ENCODE assay signal across 8 cellular contexts in genomic region chr1:212012034-212012740, GRCh38. TPM values are rescaled to one million over a fixed set of nuclear protein-coding genes. Genes with fewer than 3 reads are reported as not detected.
DNase-seq lines count a peak whose midpoint lies in the region; ATAC-seq lines count a peak whose summit lies in the region.

No MANE protein-coding gene starts in this region.

- POLR2A ChIA-PET in activated CD4-positive, alpha-beta memory T cell treated with anti-CD3 and anti-CD28 coated beads for 36 hours (lab: Charles Lee): no interaction called here

- 74% methylated on average over 5 of the region's 7 CpGs for WGBS in mesenchymal stem cell

- ATAC-seq in GM18867 (IDR thresholded peaks at IDR 0.05; ENCODE audit: unreplicated experiment): peak; percentile 88
- peak; percentile 86 for ATAC-seq in HG03175 (IDR thresholded peaks at IDR 0.05; ENCODE audit: unreplicated experiment)

- H3K27me3 ChIP-seq in effector memory CD4-positive, alpha-beta T cell (replicated peaks; ENCODE audit: control insufficient read depth, insufficient read depth, low read length, poor library complexity, severe bottlenecking): no peaks in the 10 kb centered on the region
- no peaks in the 10 kb centered on the region for H3K27me3 ChIP-seq in mesenchymal stem cell (ENCODE audit: control insufficient read depth in 1 of 2, insufficient read depth in 1 of 2, low read length in 2 of 2)

- peaks cover 11% of the 10 kb centered on the region for H3K79me1 ChIP-seq in mesenchymal stem cell (replicated peaks; ENCODE audit: low read length, poor library complexity, severe bottlenecking)

- no peak overlapping the region for H4K91ac ChIP-seq in mesenchymal stem cell (ENCODE audit: low read length)

- H3K9me3 ChIP-seq in effector memory CD4-positive, alpha-beta T cell (ENCODE audit: control insufficient read depth, low read length): no peaks in the 10 kb centered on the region
- H3K9me3 ChIP-seq in mesenchymal stem cell (ENCODE audit: control insufficient read depth, low read length): no peaks in the 10 kb centered on the region

- H3K27ac Mint-ChIP-seq in activated CD4-positive, alpha-beta memory T cell treated with anti-CD3 and anti-CD28 coated beads for 36 hours: no peak overlapping the region

- H3K4me3 Mint-ChIP-seq in activated CD4-positive, alpha-beta memory T cell treated with anti-CD3 and anti-CD28 coated beads for 36 hours: no peak overlapping the region

- H3K27me3 Mint-ChIP-seq in activated CD4-positive, alpha-beta memory T cell treated with anti-CD3 and anti-CD28 coated beads for 36 hours: no peaks in the 10 kb centered on the region

- H3K14ac ChIP-seq in mesenchymal stem cell (ENCODE audit: low read length in 2 of 2): no peak overlapping the region

- no peak overlapping the region for H4K8ac ChIP-seq in mesenchymal stem cell (ENCODE audit: low read length)

- no peak overlapping the region for H3K27ac ChIP-seq in effector memory CD4-positive, alpha-beta T cell (ENCODE audit: insufficient read depth, low read length, poor library complexity, severe bottlenecking)
- no peak overlapping the region for H3K27ac ChIP-seq in mesenchymal stem cell (ENCODE audit: low read length, poor library complexity, severe bottlenecking)

- H3K4ac ChIP-seq in mesenchymal stem cell (ENCODE audit: low read depth in 1 of 2, low read length in 2 of 2): no peak overlapping the region

- H2BK5ac ChIP-seq in mesenchymal stem cell (ENCODE audit: low read depth, low read length, poor library complexity, severe bottlenecking): no peak overlapping the region

- no peak overlapping the region for H3K4me2 ChIP-seq in mesenchymal stem cell (ENCODE audit: low read length, poor library complexity, severe bottlenecking)

- H3K4me1 Mint-ChIP-seq in activated CD4-positive, alpha-beta memory T cell treated with anti-CD3 and anti-CD28 coated beads for 36 hours (ENCODE audit: low read depth): no peaks in the 10 kb centered on the region

- peaks cover 9% of the 10 kb centered on the region for H3K36me3 Mint-ChIP-seq in activated CD4-positive, alpha-beta memory T cell treated with anti-CD3 and anti-CD28 coated beads for 36 hours

- H2BK120ac ChIP-seq in mesenchymal stem cell (ENCODE audit: low read depth, low read length): no peak overlapping the region

- no peak overlapping the region for H3K18ac ChIP-seq in mesenchymal stem cell (ENCODE audit: low read depth in 1 of 2, low read length in 2 of 2)

- H2AK5ac ChIP-seq in mesenchymal stem cell (ENCODE audit: low read length, severe bottlenecking): no peak overlapping the region

- H2AFZ ChIP-seq in mesenchymal stem cell (ENCODE audit: low read depth, low read length): no peak overlapping the region

- no peak overlapping the region for H2BK12ac ChIP-seq in mesenchymal stem cell (ENCODE audit: low read length in 2 of 2)

- DNase-seq in AG20443 (ENCODE audit: low spot score) (peak; percentile 87), NCI-H510A (lab: John Stamatoyannopoulos, UW) (peak; percentile 36), mesenchymal stem cell (peak; percentile 73)
- peak; percentile 78 for DNase-seq in activated CD4-positive, alpha-beta memory T cell treated with anti-CD3 and anti-CD28 coated beads for 36 hours
- DNase-seq in effector memory CD4-positive, alpha-beta T cell: peak; percentile 15 to 41 (median 16)
- peak; percentile 11 to 34 for DNase-seq in stimulated activated CD8-positive, alpha-beta memory T cell treated with anti-CD3 and anti-CD28 coated beads, Interleukin-4, amount 100 ng/mL, for 4 hours (ENCODE audit: low read depth in 2 of 2, low spot score in 1 of 2)

- H3K36me3 ChIP-seq in effector memory CD4-positive, alpha-beta T cell (ENCODE audit: control insufficient read depth, insufficient read depth, low read length): no peaks in the 10 kb centered on the region
- peaks cover 4 to 25% of the 10 kb centered on the region in 2 experiments for H3K36me3 ChIP-seq in mesenchymal stem cell (ENCODE audit: control insufficient read depth in 1 of 2, insufficient read depth in 2 of 2, low read depth in 1 of 2, low read length in 2 of 2)

- no peaks in the 10 kb centered on the region for H3K9me3 Mint-ChIP-seq in activated CD4-positive, alpha-beta memory T cell treated with anti-CD3 and anti-CD28 coated beads for 36 hours

- H3K9ac ChIP-seq in mesenchymal stem cell (ENCODE audit: low read length): no peak overlapping the region

- no peak overlapping the region for H2BK15ac ChIP-seq in mesenchymal stem cell (ENCODE audit: low read depth, poor library complexity, severe bottlenecking)

- intact Hi-C loops in activated CD4-positive, alpha-beta memory T cell treated with anti-CD3 and anti-CD28 coated beads for 36 hours (cut with micrococcal nuclease): loop anchor here (1.0 to 2.0 kb wide), 3 partner anchors 23 to 445 kb away; partner anchors contain the start of genes DTL and INTS7

- no peak overlapping the region for H3K4me3 ChIP-seq in effector memory CD4-positive, alpha-beta T cell (ENCODE audit: insufficient read depth, low read depth, low read length, poor library complexity, severe bottlenecking)
- no peak overlapping the region for H3K4me3 ChIP-seq in mesenchymal stem cell (ENCODE audit: insufficient read depth in 1 of 2, low read depth in 1 of 2, low read length in 2 of 2)

- CTCF ChIA-PET in activated CD4-positive, alpha-beta memory T cell treated with anti-CD3 and anti-CD28 coated beads for 36 hours (lab: Charles Lee): interaction anchor here (0.6 to 2.7 kb wide), 15 partner anchors 10 to 444 kb away, joined by 3 to 24 read pairs (median 5); partner anchors contain the start of genes DTL and INTS7

- H3K4me1 ChIP-seq in effector memory CD4-positive, alpha-beta T cell (ENCODE audit: control insufficient read depth, insufficient read depth, low read length, poor library complexity, severe bottlenecking): no peaks in the 10 kb centered on the region
- no peaks in the 10 kb centered on the region for H3K4me1 ChIP-seq in mesenchymal stem cell (ENCODE audit: control insufficient read depth, insufficient read depth, low read depth, low read length)

- no peak overlapping the region for H3K23ac ChIP-seq in mesenchymal stem cell (ENCODE audit: low read length in 2 of 2)

RNA-seq across cellular contexts. Expression of gene INTS7, which starts 23.2 kb away (rescaled TPM):
- total RNA-seq in activated CD4-positive, alpha-beta memory T cell treated with anti-CD3 and anti-CD28 coated beads for 36 hours: 10 to 100 TPM; 19.3 to 19.6 TPM
- 7.6 TPM for polyA plus RNA-seq in mesenchymal stem cell (2013, experiment 1 of 2)
- 7.1 TPM for polyA plus RNA-seq in mesenchymal stem cell (2013, experiment 2 of 2)

RNA-seq across cellular contexts. Expression of gene DTL, which starts 23.4 kb away (rescaled TPM):
- 10 to 100 TPM; 82.2 to 88.2 TPM for total RNA-seq in activated CD4-positive, alpha-beta memory T cell treated with anti-CD3 and anti-CD28 coated beads for 36 hours
- polyA plus RNA-seq in mesenchymal stem cell (2013, experiment 1 of 2): 5.2 TPM
- polyA plus RNA-seq in mesenchymal stem cell (2013, experiment 2 of 2): 4.1 TPM

Comparison
In these comparisons a context has a peak if more than half of its experiments do, and no peak if none do; other contexts are left out.
1. DNase-seq: peak in every context shown above with its lines; median percentile 87 in AG20443; 78 in activated CD4-positive, alpha-beta memory T cell treated with anti-CD3 and anti-CD28 coated beads for 36 hours; 73 in mesenchymal stem cell; 36 in NCI-H510A; 22 in stimulated activated CD8-positive, alpha-beta memory T cell treated with anti-CD3 and anti-CD28 coated beads, Interleukin-4, amount 100 ng/mL, for 4 hours; 16 in effector memory CD4-positive, alpha-beta T cell.